ENCODE assay signal across 23 cellular contexts in genomic region chr20:46374383-46374782, GRCh38.
"Had no signal": no experiment of that assay in that cellular context is flagged by ENCODE, and none has a peak within 500 bp of the region (broad histone marks: within the 10 kb centered on the region; RNA-seq: fewer than 3 reads in every experiment).

No MANE protein-coding gene starts in this region.

- ATAC-seq: gastrocnemius medialis, psoas muscle had no signal

- H3K9me3 ChIP-seq: esophagus muscularis mucosa, gastrocnemius medialis, left ventricle myocardium inferior, psoas muscle, sigmoid colon, stomach, thoracic aorta, transverse colon had no signal

- H3K9me3 Mint-ChIP-seq: nephron progenitor cell had no signal

- DNase-seq: cortex of kidney; dorsolateral prefrontal cortex; effector CD8-positive, alpha-beta T cell; gastrocnemius medialis; islet precursor cell; left ventricle myocardium inferior; mesenchymal stem cell; midbrain; nephron progenitor cell; psoas muscle; retina; sigmoid colon; stimulated activated CD4-positive, alpha-beta T cell treated with anti-CD3 and anti-CD28 coated beads, Interleukin-12 subunit alpha, Interleukin-12 subunit beta, amount 100 ng/mL, for 4 hours; stimulated activated naive CD4-positive, alpha-beta T cell; stomach; substantia nigra; transverse colon had no signal

- H3K27ac Mint-ChIP-seq: nephron progenitor cell had no signal

- H3K4me1 Mint-ChIP-seq: nephron progenitor cell had no signal

- H3K4me3 ChIP-seq: dorsolateral prefrontal cortex, esophagus muscularis mucosa, gastrocnemius medialis, left ventricle myocardium inferior, lung, psoas muscle, sigmoid colon, skin epidermis, stomach, thoracic aorta, transverse colon had no signal

- H3K4me1 ChIP-seq: esophagus muscularis mucosa, gastrocnemius medialis, left ventricle myocardium inferior, parathyroid adenoma, psoas muscle, sigmoid colon, stomach, transverse colon had no signal

- H3K27ac ChIP-seq: epithelial cell of prostate, esophagus muscularis mucosa, gastrocnemius medialis, left ventricle myocardium inferior, parathyroid adenoma, psoas muscle, sigmoid colon, skin epidermis, stomach, thoracic aorta, transverse colon had no signal

- H3K4me3 Mint-ChIP-seq: nephron progenitor cell had no signal

- H3K27me3 ChIP-seq: dorsolateral prefrontal cortex, esophagus muscularis mucosa, gastrocnemius medialis, sigmoid colon, stomach, transverse colon had no signal
